9 cellular contexts compared by ENCODE assay signal in the genomic region with DNA sequence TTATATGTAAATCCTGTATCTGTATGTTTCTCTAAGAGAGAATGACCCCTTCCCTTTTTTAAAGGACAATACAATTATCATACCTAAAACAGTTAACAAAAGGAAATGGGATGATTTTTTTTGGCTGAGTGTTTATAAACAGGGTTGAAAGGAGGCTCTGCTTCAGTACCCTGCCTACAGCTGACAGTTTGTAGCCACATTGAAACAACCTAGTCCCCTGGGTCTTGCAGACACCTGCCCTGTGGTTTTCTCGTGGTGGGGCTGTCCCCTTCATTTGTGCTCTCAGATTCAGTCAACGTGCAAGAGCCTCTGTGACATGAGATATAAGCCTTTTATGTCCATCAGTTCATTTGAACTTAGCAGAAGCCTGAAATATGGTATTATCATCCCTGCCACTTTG. TPM values are rescaled to one million over a fixed set of nuclear protein-coding genes. Genes with fewer than 3 reads are reported as not detected.
DNase-seq lines count a peak whose midpoint lies in the region; ATAC-seq, FAIRE-seq and TF ChIP-seq lines count a peak whose summit lies in the region.
"Had no signal": no experiment of that assay in that cellular context is flagged by ENCODE, and none has a peak within 500 bp of the region (broad histone marks: within the 10 kb centered on the region; RNA-seq: fewer than 3 reads in every experiment).

No MANE protein-coding gene starts in this region.

- in situ Hi-C loops in G401 (cut with HindIII; ENCODE audit: low sequenced_read_pairs), result no loop called here

- POLR2A ChIA-PET in PC-9 (lab: Charles Lee; ENCODE audit: unreplicated experiment), result no interaction called here

- H3K4me1 ChIP-seq in SJCRH30, result peaks cover 9% of the 10 kb centered on the region
- H3K4me1 ChIP-seq in PC-9 (replicated peaks; ENCODE audit: insufficient read depth), result peaks cover 18% of the 10 kb centered on the region

- ATAC-seq in GM19372 (IDR thresholded peaks at IDR 0.05; ENCODE audit: low read depth, unreplicated experiment) (peak; percentile 73), HG03045 (IDR thresholded peaks at IDR 0.05; ENCODE audit: unreplicated experiment) (peak; percentile 74)

- H4K20me1 ChIP-seq in PC-9 (ENCODE audit: insufficient read depth), result 0 out of 2 replicates have a peak, but pooled peaks cover 4% of the 10 kb centered on the region

- CTCF ChIA-PET in PC-9 (lab: Charles Lee), result interaction anchor here (0.6 kb wide), 1 partner anchor 75 kb away, joined by 5 read pairs; no protein-coding TSS in a partner anchor

- H3K4me3 ChIP-seq in SJCRH30, result no peak overlapping the region
- H3K4me3 ChIP-seq in dorsolateral prefrontal cortex, result no peak overlapping the region
- H3K4me3 ChIP-seq in PC-9, result no peak overlapping the region

- no peak overlapping the region for H3K4me2 ChIP-seq in PC-9

- H3K9me2 ChIP-seq in PC-9 (ENCODE audit: insufficient read depth), result no peaks in the 10 kb centered on the region

- DNase-seq in GM12891 (ENCODE audit: insufficient read length, low spot score) (peak; percentile 64), SJCRH30 (peak; percentile 11 to 30), dorsolateral prefrontal cortex (no peak), G401 (ENCODE audit: low spot score) (no peak), GF-D8 (lab: John Stamatoyannopoulos, UW) (no peak), PC-9 (no peak)
- DNase-seq: trophoblast cell had no signal

- H3K36me3 ChIP-seq in SJCRH30, result peaks cover 41% of the 10 kb centered on the region
- H3K36me3 ChIP-seq in PC-9 (ENCODE audit: low read depth), result peaks cover 29% of the 10 kb centered on the region

- FAIRE-seq in GM12891 (lab: Jason Lieb, UNC), result peak; percentile 87

- no peaks in the 10 kb centered on the region for H3K9me3 ChIP-seq in SJCRH30 (replicated peaks)
- no peaks in the 10 kb centered on the region for H3K9me3 ChIP-seq in PC-9 (ENCODE audit: insufficient read depth, low read depth)

- H2AFZ ChIP-seq in PC-9, result no peak overlapping the region

- H3K27me3 ChIP-seq in SJCRH30, result no peaks in the 10 kb centered on the region
- no peaks in the 10 kb centered on the region for H3K27me3 ChIP-seq in dorsolateral prefrontal cortex
- H3K27me3 ChIP-seq in PC-9 (ENCODE audit: insufficient read depth, low read depth), result no peaks in the 10 kb centered on the region

- no peak for TF ChIP-seq POLR2A in GM12891 (IDR thresholded peaks at IDR 0.05; ENCODE audit: low read depth, low read length)

- peaks cover 11% of the 10 kb centered on the region; the same call in 1 of the 2 replicates for H3K79me2 ChIP-seq in PC-9 (ENCODE audit: low read depth)

- H3F3A ChIP-seq in PC-9 (ENCODE audit: insufficient read depth, low read depth), result peaks cover 38% of the 10 kb centered on the region

- no peak overlapping the region for H3K27ac ChIP-seq in SJCRH30
- H3K27ac ChIP-seq in dorsolateral prefrontal cortex, result no peak overlapping the region
- no peak overlapping the region for H3K27ac ChIP-seq in PC-9

- intact Hi-C loops in dorsolateral prefrontal cortex (cut with DNase I) (no loop called here), PC-9 (cut with micrococcal nuclease; ENCODE audit: unreplicated experiment) (loop anchor here (5.0 kb wide), 1 partner anchor 36 kb away; no protein-coding TSS in a partner anchor)

- no peak for TF ChIP-seq CTCF in dorsolateral prefrontal cortex (IDR thresholded peaks at IDR 0.05 in 54 of 56, conservative IDR thresholded peaks at IDR 0.05 in 2 of 56; ENCODE audit: low read depth in 1 of 56, partially characterized antibody in 56 of 56)
- TF ChIP-seq CTCF in PC-9 (conservative IDR thresholded peaks at IDR 0.05), result no peak

- no TSS peak for BruUV-seq in PC-9 (replicated peaks; lab: Mats Ljungman, UMichigan)

TF ChIP-seq in GM12891, 5 proteins besides CTCF, POLR2A, EP300 and RAD21:
- TF ChIP-seq TAF1 (IDR thresholded peaks at IDR 0.05; ENCODE audit: low read depth, low read length) (no peak), PAX5 (IDR thresholded peaks at IDR 0.05; ENCODE audit: insufficient read depth, low read length, severe bottlenecking) (peak; percentile 54), POLR2AphosphoS5 (IDR thresholded peaks at IDR 0.05; ENCODE audit: low read depth, low read length) (0 out of 2 replicates have a peak, but pooled peaks have one; percentile 37), POU2F2 (IDR thresholded peaks at IDR 0.05; ENCODE audit: low read depth, low read length) (peak; percentile 72), SPI1 (IDR thresholded peaks at IDR 0.05; ENCODE audit: low read depth, low read length) (0 out of 2 replicates have a peak, but pooled peaks have one; percentile 9)
TF ChIP-seq in GM12891: peak in this region for 4.

RNA-seq across cellular contexts. Expression of a gene that starts 2.3 kb away (rescaled TPM):
- polyA plus RNA-seq in GM12891 (2012; ENCODE audit: low read depth, missing spikeins), result 42.1 TPM
- total RNA-seq in SJCRH30 (2014; rRNA removed; shearing (Covaris generic)), result 29.1 and 30.7 TPM in 2 replicates
- 10 to 100 TPM; 31.9 to 85.5 (median 48.3) TPM for total RNA-seq in dorsolateral prefrontal cortex
- total RNA-seq in G401 (2014; rRNA removed; shearing (Covaris generic)), result 33.0 and 40.6 TPM in 2 replicates
- total RNA-seq in PC-9 (2021), result 60.9 and 62.7 TPM in 2 replicates

RNA-seq across cellular contexts. Expression of a gene that starts 27.0 kb away (rescaled TPM):
- 104 TPM for polyA plus RNA-seq in GM12891 (2012; ENCODE audit: low read depth, missing spikeins)
- 87.3 and 89.5 TPM in 2 replicates for total RNA-seq in SJCRH30 (2014; rRNA removed; shearing (Covaris generic))
- total RNA-seq in dorsolateral prefrontal cortex (100 to 1,000 TPM in 108 of 120 experiments, 10 to 100 TPM in 12; 64.7 to 179 (median 137) TPM), PC-9 (2021) (195 and 212 TPM in 2 replicates)
- total RNA-seq in G401 (2014; rRNA removed; shearing (Covaris generic)), result 36.4 and 68.0 TPM in 2 replicates

Comparison
In these comparisons a context has a peak if more than half of its experiments do, and no peak if none do; other contexts are left out.
1. DNase-seq: peak in GM12891 (single experiment) and SJCRH30 (2 of 2); none in dorsolateral prefrontal cortex (0 of 10), G401 (single experiment), GF-D8 (single experiment) and PC-9 (0 of 2).